In the genomic region with DNA sequence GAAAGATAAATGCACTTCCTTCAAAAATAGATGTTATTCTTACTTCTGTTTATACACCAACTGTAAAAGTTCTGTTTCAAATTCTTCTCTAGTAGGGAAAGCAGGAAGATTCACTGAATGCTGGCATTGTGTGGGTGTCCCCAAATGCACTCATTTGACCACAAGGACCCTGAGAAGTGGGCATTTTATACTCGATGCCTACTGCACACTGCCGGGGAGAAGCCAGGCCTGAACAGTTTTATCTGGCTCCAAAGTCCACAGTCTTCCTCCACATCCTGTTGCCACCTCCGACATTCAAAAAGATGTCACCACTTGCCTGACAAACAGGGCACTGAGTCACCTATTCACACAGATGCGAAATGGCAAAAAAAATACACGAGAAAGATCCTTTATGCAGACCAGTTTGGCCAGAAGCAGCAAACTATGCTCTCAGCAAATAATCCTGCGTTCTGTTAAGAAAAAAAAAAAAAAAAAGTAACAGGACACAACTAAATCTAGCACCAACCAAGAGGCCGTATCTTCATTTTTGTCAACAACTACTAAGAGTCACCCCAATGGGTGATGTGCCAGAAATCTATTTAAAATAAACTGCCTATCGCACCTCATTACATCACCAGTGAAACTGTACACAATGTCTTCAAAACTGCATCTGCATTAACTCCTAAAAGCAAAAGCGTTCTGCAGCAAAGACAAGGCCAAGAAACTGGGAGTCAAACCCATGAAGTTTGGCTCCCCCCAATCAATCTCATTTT, we compare ENCODE assay signal across 8 cellular contexts. TPM values are rescaled to one million over a fixed set of nuclear protein-coding genes. Genes with fewer than 3 reads are reported as not detected.
DNase-seq lines count a peak whose midpoint lies in the region; ATAC-seq and TF ChIP-seq lines count a peak whose summit lies in the region.

No MANE protein-coding gene starts in this region.

- TF ChIP-seq CTCF in heart left ventricle (IDR thresholded peaks at IDR 0.05): no peak

- H3K4me1 ChIP-seq in heart left ventricle (peaks cover 15 to 81% (median 55%) of the 10 kb centered on the region in 12 donors), iPS-20b (ENCODE audit: insufficient read depth, low read length) (peaks cover 26% of the 10 kb centered on the region; the same call in 1 of the 2 replicates)

- H3K4me3 ChIP-seq in heart left ventricle (peak overlapping the region in 1 of 12 donors; percentile 7), iPS-20b (ENCODE audit: low read length) (no peak overlapping the region)

- intact Hi-C loops in heart left ventricle (cut with DNase I): loop anchor here in 1 of 10 donors (10.0 kb wide), 1 partner anchor 243 kb away; a partner anchor contains a TSS
- intact Hi-C loops in left cardiac atrium (cut with DNase I): no loop called here
- intact Hi-C loops in activated naive CD4-positive, alpha-beta T cell treated with anti-CD3 and anti-CD28 coated beads for 36 hours (cut with micrococcal nuclease): no loop called here

- ATAC-seq in heart left ventricle (peak in 2 of 4 donors; percentile 13 to 48), left cardiac atrium (no peak), GM19397 (IDR thresholded peaks at IDR 0.05; ENCODE audit: unreplicated experiment) (no peak), HG02885 (IDR thresholded peaks at IDR 0.05; ENCODE audit: poor library complexity, unreplicated experiment) (no peak)
- no peak for ATAC-seq in stimulated activated naive B cell treated with anti-CD40 and anti-IgM and Interleukin-4, amounts not matched to agents 10 μg/mL and 1 μg/mL and 100 μg/mL, for 72 hours (replicated peaks)

- no peaks in the 10 kb centered on the region for H3K9me3 Mint-ChIP-seq in activated naive CD4-positive, alpha-beta T cell treated with anti-CD3 and anti-CD28 coated beads for 36 hours
- H3K9me3 Mint-ChIP-seq in stimulated activated naive B cell treated with anti-CD40 and anti-IgM and Interleukin-4, amounts not matched to agents 10 μg/mL and 1 μg/mL and 100 μg/mL, for 72 hours: no peaks in the 10 kb centered on the region

- H3K27ac ChIP-seq in heart left ventricle (peak overlapping the region; percentile 53 to 100 (median 84)), iPS-20b (ENCODE audit: low read length) (no peak overlapping the region)

- peak overlapping the region; percentile 100; the same call in 1 of the 2 replicates for H3K9ac ChIP-seq in iPS-20b (ENCODE audit: low read depth, low read length)

- WGBS in heart left ventricle, 4 donors: 22 to 27% (median 25%) methylated on average over 9 of the region's 9 CpGs

- H3K4me3 Mint-ChIP-seq in activated naive CD4-positive, alpha-beta T cell treated with anti-CD3 and anti-CD28 coated beads for 36 hours: peak overlapping the region; percentile 29
- H3K4me3 Mint-ChIP-seq in stimulated activated naive B cell treated with anti-CD40 and anti-IgM and Interleukin-4, amounts not matched to agents 10 μg/mL and 1 μg/mL and 100 μg/mL, for 72 hours: peak overlapping the region; percentile 45 to 62

- peaks cover 48% of the 10 kb centered on the region for H3K36me3 Mint-ChIP-seq in activated naive CD4-positive, alpha-beta T cell treated with anti-CD3 and anti-CD28 coated beads for 36 hours (ENCODE audit: low read depth)
- peaks cover 33 to 64% of the 10 kb centered on the region in 2 donors for H3K36me3 Mint-ChIP-seq in stimulated activated naive B cell treated with anti-CD40 and anti-IgM and Interleukin-4, amounts not matched to agents 10 μg/mL and 1 μg/mL and 100 μg/mL, for 72 hours

- H3K36me3 ChIP-seq in heart left ventricle (peaks cover 0 to 14% (median 0%) of the 10 kb centered on the region in 9 donors), iPS-20b (ENCODE audit: insufficient read depth, low read depth, low read length) (peaks cover 43% of the 10 kb centered on the region)

- no peaks in the 10 kb centered on the region for H3K27me3 Mint-ChIP-seq in activated naive CD4-positive, alpha-beta T cell treated with anti-CD3 and anti-CD28 coated beads for 36 hours (ENCODE audit: low read depth)
- H3K27me3 Mint-ChIP-seq in stimulated activated naive B cell treated with anti-CD40 and anti-IgM and Interleukin-4, amounts not matched to agents 10 μg/mL and 1 μg/mL and 100 μg/mL, for 72 hours: no peaks in the 10 kb centered on the region

- CTCF ChIA-PET in activated naive CD4-positive, alpha-beta T cell treated with anti-CD3 and anti-CD28 coated beads for 36 hours (lab: Charles Lee): interaction anchor here (0.9 to 1.6 kb wide), 5 partner anchors 12 to 28 kb away, joined by 3 to 6 read pairs (median 4); no protein-coding TSS in a partner anchor

- TF ChIP-seq POLR2A in heart left ventricle (IDR thresholded peaks at IDR 0.05): no peak

- DNase-seq in heart left ventricle (no peak), left cardiac atrium (no peak), COR-L47 (lab: John Stamatoyannopoulos, UW) (no peak)
- DNase-seq in activated naive CD4-positive, alpha-beta T cell treated with anti-CD3 and anti-CD28 coated beads for 36 hours: peak; percentile 71
- no peak for DNase-seq in stimulated activated naive B cell treated with anti-CD40 and anti-IgM and Interleukin-4, amounts not matched to agents 10 μg/mL and 1 μg/mL and 100 μg/mL, for 72 hours

- H3K27me3 ChIP-seq in heart left ventricle (no peaks in the 10 kb centered on the region), iPS-20b (ENCODE audit: insufficient read depth, low read length) (no peaks in the 10 kb centered on the region)

- peak overlapping the region; percentile 100 for H3K27ac Mint-ChIP-seq in activated naive CD4-positive, alpha-beta T cell treated with anti-CD3 and anti-CD28 coated beads for 36 hours
- peak overlapping the region; percentile 59 for H3K27ac Mint-ChIP-seq in stimulated activated naive B cell treated with anti-CD40 and anti-IgM and Interleukin-4, amounts not matched to agents 10 μg/mL and 1 μg/mL and 100 μg/mL, for 72 hours

- H3K4me1 Mint-ChIP-seq in activated naive CD4-positive, alpha-beta T cell treated with anti-CD3 and anti-CD28 coated beads for 36 hours (ENCODE audit: low read depth): peaks cover 56% of the 10 kb centered on the region
- H3K4me1 Mint-ChIP-seq in stimulated activated naive B cell treated with anti-CD40 and anti-IgM and Interleukin-4, amounts not matched to agents 10 μg/mL and 1 μg/mL and 100 μg/mL, for 72 hours: peaks cover 36 to 65% of the 10 kb centered on the region in 2 donors

- H3K9me3 ChIP-seq in heart left ventricle (no peaks in the 10 kb centered on the region), iPS-20b (ENCODE audit: insufficient read depth, low read depth, low read length) (no peaks in the 10 kb centered on the region)

RNA-seq across cellular contexts. Expression of a gene that starts 6.2 kb away (rescaled TPM):
- 10 to 100 TPM; 16.5 to 35.0 (median 24.7) TPM for total RNA-seq in heart left ventricle
- 10 to 100 TPM in 1 of 2 donors, 1 to 10 TPM in 1; 9.6 to 10.4 TPM for polyA plus RNA-seq in heart left ventricle
- total RNA-seq in left cardiac atrium: 10 to 100 TPM; 24.2 to 26.3 TPM
- 10 to 100 TPM; 46.0 to 48.8 TPM for total RNA-seq in activated naive CD4-positive, alpha-beta T cell treated with anti-CD3 and anti-CD28 coated beads for 36 hours

RNA-seq across cellular contexts. Expression of a gene that starts 23.3 kb away (rescaled TPM):
- 10 to 100 TPM; 30.5 to 58.7 (median 49.7) TPM for total RNA-seq in heart left ventricle
- 10 to 100 TPM; 15.7 to 84.1 TPM for polyA plus RNA-seq in heart left ventricle
- 10 to 100 TPM; 50.1 to 54.7 TPM for total RNA-seq in left cardiac atrium
- total RNA-seq in activated naive CD4-positive, alpha-beta T cell treated with anti-CD3 and anti-CD28 coated beads for 36 hours: 100 to 1,000 TPM; 160 to 161 TPM

RNA-seq across cellular contexts. Expression of a gene that starts 59.0 kb away (rescaled TPM):
- 10 to 100 TPM; 21.7 to 58.0 (median 24.5) TPM for total RNA-seq in heart left ventricle
- polyA plus RNA-seq in heart left ventricle: 10 to 100 TPM; 10.5 to 21.7 TPM
- 10 to 100 TPM; 30.6 to 35.8 TPM for total RNA-seq in left cardiac atrium
- total RNA-seq in activated naive CD4-positive, alpha-beta T cell treated with anti-CD3 and anti-CD28 coated beads for 36 hours: 10 to 100 TPM; 54.8 to 56.6 TPM
